ENCODE assay signal across 26 cellular contexts in the genomic region with DNA sequence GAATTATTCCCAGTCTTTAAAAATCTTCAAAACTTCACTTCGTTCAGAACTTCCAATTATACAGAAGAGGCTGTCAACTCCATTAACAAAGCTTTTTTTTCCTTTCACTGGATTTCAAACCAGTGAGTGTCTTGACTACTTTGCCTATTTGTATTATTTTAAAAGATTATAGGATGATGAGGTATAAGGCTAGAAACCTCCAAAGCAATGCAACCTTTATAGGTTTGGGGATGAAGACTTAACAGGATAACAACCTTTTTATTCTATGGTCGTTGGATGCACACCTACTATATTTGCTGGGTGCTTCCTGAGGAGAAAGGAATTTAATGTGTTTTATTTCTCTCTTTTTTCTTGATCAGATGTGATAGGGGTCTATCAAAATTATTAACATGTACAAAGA. TPM values are rescaled to one million over a fixed set of nuclear protein-coding genes. Genes with fewer than 3 reads are reported as not detected.
DNase-seq lines count a peak whose midpoint lies in the region; ATAC-seq and TF ChIP-seq lines count a peak whose summit lies in the region.
"Had no signal": no experiment of that assay in that cellular context is flagged by ENCODE, and none has a peak within 500 bp of the region (broad histone marks: within the 10 kb centered on the region; RNA-seq: fewer than 3 reads in every experiment).

No MANE protein-coding gene starts in this region.

- no peaks in the 10 kb centered on the region for H3K36me3 ChIP-seq in ES-I3 (ENCODE audit: insufficient read depth, low read length)
- H3K36me3 ChIP-seq in NT2/D1 (ENCODE audit: insufficient read depth, insufficient read length, low read length): no peaks in the 10 kb centered on the region
- no peaks in the 10 kb centered on the region for H3K36me3 ChIP-seq in endodermal cell (ENCODE audit: control insufficient read depth, insufficient read depth, low read length)
- H3K36me3 ChIP-seq: neutrophil, suprapubic skin had no signal

- H3K27me3 Mint-ChIP-seq in endodermal cell (ENCODE audit: insufficient read depth) (peaks cover 35% of the 10 kb centered on the region), neural crest cell (ENCODE audit: low read depth) (peaks cover 95% of the 10 kb centered on the region)

- H3K4me1 Mint-ChIP-seq in endodermal cell: peaks cover 20% of the 10 kb centered on the region
- peaks cover 13% of the 10 kb centered on the region for H3K4me1 Mint-ChIP-seq in neural crest cell

- no peak for DNase-seq in NT2/D1 (ENCODE audit: low read depth, low spot score)
- no peak for DNase-seq in endodermal cell
- no peak for DNase-seq in neural crest cell (ENCODE audit: low read depth, low spot score)
- no peak for DNase-seq in pons (ENCODE audit: low spot score)
- DNase-seq in NCI-H2227 (lab: John Stamatoyannopoulos, UW; ENCODE audit: unreplicated experiment): no peak
- DNase-seq: activated B cell treated with CpG ODN at 0.5 μM for 24 hours; activated CD8-positive, alpha-beta T cell treated with anti-CD3 and anti-CD28 coated beads, Interleukin-2, amount 10 ng/mL, durations not matched to agents 7 days and 5 days; activated naive CD4-positive, alpha-beta T cell treated with anti-CD3 and anti-CD28 coated beads, Interleukin-2, amount 50 U/mL, for 16 hours; activated T-cell treated with anti-CD3 and anti-CD28 coated beads, Interleukin-2, amount 50 U/mL, for 24 hours; aorta; CD4-positive, alpha-beta memory T cell; hypothalamus; left cardiac atrium; midbrain; MV-4-11; NCI-H446; stimulated activated CD4-positive, alpha-beta T cell treated with anti-CD3 and anti-CD28 coated beads, Interleukin-15, amount 100 ng/mL, for 24 hours had no signal

- H3K9ac ChIP-seq in ES-I3 (ENCODE audit: low read depth, low read length) (peak overlapping the region; percentile 85; the same call in 1 of the 2 replicates), NT2/D1 (ENCODE audit: insufficient read length, low read depth) (no peak overlapping the region), endodermal cell (ENCODE audit: extremely low read depth, low read length, poor library complexity, severe bottlenecking) (no peak overlapping the region)
- H3K9ac ChIP-seq: KMS-11 had no signal

- no peaks in the 10 kb centered on the region for H3K9me3 Mint-ChIP-seq in endodermal cell
- no peaks in the 10 kb centered on the region for H3K9me3 Mint-ChIP-seq in neural crest cell
- H3K9me3 Mint-ChIP-seq: activated T-cell treated with anti-CD3 and anti-CD28 coated beads, Interleukin-2, amount 50 U/mL, for 24 hours; T-helper 1 cell treated with Interleukin-12 subunit alpha and Interleukin-12 subunit beta and Interleukin-4 antibody, amounts not matched to agents 30 μg/mL and 1 μg/mL, for 36 hours had no signal

- H3K27ac ChIP-seq in endodermal cell (ENCODE audit: low read depth, low read length): no peak overlapping the region
- H3K27ac ChIP-seq: KMS-11, neutrophil, suprapubic skin had no signal

- H3K9me3 ChIP-seq in ES-I3 (ENCODE audit: control insufficient read depth, insufficient read depth, low read length) (no peaks in the 10 kb centered on the region), NT2/D1 (ENCODE audit: insufficient read depth, low read length) (no peaks in the 10 kb centered on the region), endodermal cell (ENCODE audit: control insufficient read depth, low read length) (no peaks in the 10 kb centered on the region)
- H3K9me3 ChIP-seq: neutrophil, suprapubic skin had no signal

- peaks cover 64% of the 10 kb centered on the region for H3K27me3 ChIP-seq in NT2/D1 (ENCODE audit: insufficient read depth, insufficient read length)
- peaks cover 63% of the 10 kb centered on the region for H3K27me3 ChIP-seq in endodermal cell (ENCODE audit: control insufficient read depth, insufficient read depth, low read length, poor library complexity, severe bottlenecking)

- H3K36me3 Mint-ChIP-seq in endodermal cell (ENCODE audit: low read depth) (no peaks in the 10 kb centered on the region), neural crest cell (ENCODE audit: low read depth) (no peaks in the 10 kb centered on the region)
- H3K36me3 Mint-ChIP-seq: CD4-positive, alpha-beta memory T cell had no signal

- no peak for ATAC-seq in GM21825 (IDR thresholded peaks at IDR 0.05; ENCODE audit: unreplicated experiment)
- ATAC-seq: activated CD8-positive, alpha-beta T cell treated with anti-CD3 and anti-CD28 coated beads, Interleukin-2, amount 10 ng/mL, durations not matched to agents 7 days and 5 days; left cardiac atrium had no signal

- no peak overlapping the region for H3K27ac Mint-ChIP-seq in endodermal cell
- no peak overlapping the region for H3K27ac Mint-ChIP-seq in neural crest cell (ENCODE audit: unreplicated experiment)
- H3K27ac Mint-ChIP-seq: activated B cell treated with CpG ODN at 0.5 μM for 24 hours; activated CD8-positive, alpha-beta T cell treated with anti-CD3 and anti-CD28 coated beads, Interleukin-2, amount 10 ng/mL, durations not matched to agents 7 days and 5 days; activated T-cell treated with anti-CD3 and anti-CD28 coated beads, Interleukin-2, amount 50 U/mL, for 24 hours; CD4-positive, alpha-beta memory T cell; T-helper 1 cell treated with Interleukin-12 subunit alpha and Interleukin-12 subunit beta and Interleukin-4 antibody, amounts not matched to agents 30 μg/mL and 1 μg/mL, for 36 hours had no signal

- H3K4me3 Mint-ChIP-seq in endodermal cell (peak overlapping the region; percentile 61), neural crest cell (peak overlapping the region; percentile 27)
- H3K4me3 Mint-ChIP-seq: activated B cell treated with CpG ODN at 0.5 μM for 24 hours; activated CD8-positive, alpha-beta T cell treated with anti-CD3 and anti-CD28 coated beads, Interleukin-2, amount 10 ng/mL, durations not matched to agents 7 days and 5 days; activated T-cell treated with anti-CD3 and anti-CD28 coated beads, Interleukin-2, amount 50 U/mL, for 24 hours; T-helper 1 cell treated with Interleukin-12 subunit alpha and Interleukin-12 subunit beta and Interleukin-4 antibody, amounts not matched to agents 30 μg/mL and 1 μg/mL, for 36 hours had no signal

- 40% methylated on average over 2 of the region's 2 CpGs; no CpG with 5 or more reads in 1 of the 2 experiments for WGBS in endodermal cell (ENCODE audit: insufficient coverage in 1 of 2, insufficient read length in 1 of 2), 2 experiments

- H3K4me1 ChIP-seq in ES-I3 (ENCODE audit: insufficient read depth, low read length) (peaks cover 3% of the 10 kb centered on the region; the same call in 1 of the 2 replicates), NT2/D1 (ENCODE audit: insufficient read depth, insufficient read length) (peaks cover 6% of the 10 kb centered on the region), endodermal cell (ENCODE audit: control insufficient read depth, insufficient read depth, low read length) (peaks cover 4% of the 10 kb centered on the region)

- TF ChIP-seq CTCF in endodermal cell (conservative IDR thresholded peaks at IDR 0.05) (no peak), neural crest cell (conservative IDR thresholded peaks at IDR 0.05) (no peak)

- H3K4me3 ChIP-seq in NT2/D1 (ENCODE audit: insufficient read length, low read depth): peak overlapping the region; percentile 24
- peak overlapping the region; percentile 79 for H3K4me3 ChIP-seq in endodermal cell (ENCODE audit: low read length)

RNA-seq across cellular contexts. Expression of gene OVOL2, which starts 1.9 kb away (rescaled TPM):
- 10 to 100 TPM; 15.3 to 17.0 TPM for total RNA-seq in endodermal cell
- polyA plus RNA-seq in endodermal cell (2013, experiment 1 of 2): 0.96 TPM
- 1.2 TPM for polyA plus RNA-seq in endodermal cell (2013, experiment 2 of 2)
- not detected in 2 replicates for total RNA-seq in neural crest cell
- total RNA-seq: activated B cell treated with CpG ODN at 0.5 μM for 24 hours; activated CD8-positive, alpha-beta T cell treated with anti-CD3 and anti-CD28 coated beads, Interleukin-2, amount 10 ng/mL, durations not matched to agents 7 days and 5 days; aorta; CD4-positive, alpha-beta memory T cell; endothelial cell of umbilical vein; fibroblast of villous mesenchyme; left cardiac atrium; right cardiac atrium had no signal
- polyA plus RNA-seq: CD4-positive, alpha-beta memory T cell; endothelial cell of umbilical vein; right cardiac atrium had no signal

Comparison
In these comparisons a context has a peak if more than half of its experiments do, and no peak if none do; other contexts are left out.
1. RNA of gene OVOL2, which starts 1.9 kb away (total RNA-seq): 15.3 to 17.0 TPM in endodermal cell; not detected in neural crest cell; every median in the first group is over 10 times any median in the second.